Comparison of ENCODE assay signal across 22 cellular contexts in genomic region chr12:15446798-15447197, GRCh38.
DNase-seq lines count a peak whose midpoint lies in the region; ATAC-seq, FAIRE-seq and TF ChIP-seq lines count a peak whose summit lies in the region.
"Had no signal": no experiment of that assay in that cellular context is flagged by ENCODE, and none has a peak within 500 bp of the region (broad histone marks: within the 10 kb centered on the region; RNA-seq: fewer than 3 reads in every experiment).

No MANE protein-coding gene starts in this region.

- no peaks in the 10 kb centered on the region for H3K9me3 Mint-ChIP-seq in activated naive CD4-positive, alpha-beta T cell treated with anti-CD3 and anti-CD28 coated beads, Interleukin-2, amount 10 ng/mL, durations not matched to agents 7 days and 5 days
- H3K9me3 Mint-ChIP-seq: type B pancreatic cell had no signal

- no peak overlapping the region for H2BK12ac ChIP-seq in mesenchymal stem cell (ENCODE audit: low read length in 2 of 2)

- DNase-seq in ACHN (peak; percentile 36), HT1080 (ENCODE audit: low read depth) (peak; percentile 89), astrocyte of the cerebellum (ENCODE audit: low read depth) (peak; percentile 12), keratinocyte (ENCODE audit: low read depth, low spot score) (peak; percentile 85), D341Med (ENCODE audit: low spot score) (no peak), mesenchymal stem cell (no peak)
- DNase-seq in activated naive CD4-positive, alpha-beta T cell treated with anti-CD3 and anti-CD28 coated beads, Interleukin-2, amount 10 ng/mL, durations not matched to agents 7 days and 5 days, result no peak
- DNase-seq: activated gamma-delta T cell treated with Interleukin-2 at 50 U/mL for 16 hours; cortex of kidney; EL; foreskin melanocyte; left lung; mucosa of descending colon; NCI-H1048; NCI-H2029 treated with DMSO at 0.1 percent for 48 hours; stimulated activated naive CD4-positive, alpha-beta T cell; T-helper 9 cell had no signal

- WGBS in mesenchymal stem cell, result 16% methylated on average over 2 of the region's 3 CpGs

- dilution Hi-C loops in keratinocyte (cut with MboI; ENCODE audit: extremely low pct_ligation_motif_present, low sequenced_read_pairs), result no loop called here

- H3K27ac Mint-ChIP-seq in activated naive CD4-positive, alpha-beta T cell treated with anti-CD3 and anti-CD28 coated beads, Interleukin-2, amount 10 ng/mL, durations not matched to agents 7 days and 5 days, result no peak overlapping the region
- H3K27ac Mint-ChIP-seq: IgD-negative memory B cell, type B pancreatic cell had no signal

- no peak overlapping the region for H3K18ac ChIP-seq in mesenchymal stem cell (ENCODE audit: low read depth in 1 of 2, low read length in 2 of 2)

- no peak overlapping the region for H2AFZ ChIP-seq in keratinocyte (ENCODE audit: control insufficient read depth, low read length)
- no peak overlapping the region for H2AFZ ChIP-seq in mesenchymal stem cell (ENCODE audit: low read depth, low read length)

- CTCF ChIA-PET in activated naive CD4-positive, alpha-beta T cell treated with anti-CD3 and anti-CD28 coated beads, Interleukin-2, amount 10 ng/mL, durations not matched to agents 7 days and 5 days (lab: Charles Lee), result no interaction called here

- H4K8ac ChIP-seq in mesenchymal stem cell (ENCODE audit: low read length), result no peak overlapping the region

- H3K23ac ChIP-seq in mesenchymal stem cell (ENCODE audit: low read length in 2 of 2), result no peak overlapping the region

- H3K79me1 ChIP-seq in mesenchymal stem cell (replicated peaks; ENCODE audit: low read length, poor library complexity, severe bottlenecking), result no peaks in the 10 kb centered on the region

- H3K9ac ChIP-seq in keratinocyte (ENCODE audit: control insufficient read depth, extremely low read depth, insufficient read depth, low read length) (no peak overlapping the region), mesenchymal stem cell (ENCODE audit: low read length) (no peak overlapping the region)

- peak; percentile 100 for FAIRE-seq in keratinocyte (lab: Jason Lieb, UNC)
- FAIRE-seq: H1 had no signal

- H2BK120ac ChIP-seq in mesenchymal stem cell (ENCODE audit: low read depth, low read length), result no peak overlapping the region

- H3K9me1 ChIP-seq in keratinocyte (ENCODE audit: control insufficient read depth, extremely low read depth, insufficient read depth, low read length), result no peaks in the 10 kb centered on the region

- H3K27ac ChIP-seq in keratinocyte (ENCODE audit: control insufficient read depth, insufficient read depth, low read length) (peak overlapping the region; percentile 43), mesenchymal stem cell (ENCODE audit: low read length, poor library complexity, severe bottlenecking) (no peak overlapping the region)
- H3K27ac ChIP-seq: left lung had no signal

- peaks cover 4% of the 10 kb centered on the region for H3K27me3 Mint-ChIP-seq in activated naive CD4-positive, alpha-beta T cell treated with anti-CD3 and anti-CD28 coated beads, Interleukin-2, amount 10 ng/mL, durations not matched to agents 7 days and 5 days
- H3K27me3 Mint-ChIP-seq: type B pancreatic cell had no signal

- no peak overlapping the region for H2BK15ac ChIP-seq in mesenchymal stem cell (ENCODE audit: low read depth, poor library complexity, severe bottlenecking)

- H3K36me3 ChIP-seq in keratinocyte (ENCODE audit: control insufficient read depth in 2 of 2, extremely low read depth in 1 of 2, insufficient read depth in 2 of 2, low read length in 2 of 2), result no peaks in the 10 kb centered on the region
- H3K36me3 ChIP-seq in mesenchymal stem cell (ENCODE audit: control insufficient read depth in 1 of 2, insufficient read depth in 2 of 2, low read depth in 1 of 2, low read length in 2 of 2), result no peaks in the 10 kb centered on the region
- H3K36me3 ChIP-seq: left lung had no signal

- no peaks in the 10 kb centered on the region for H4K20me1 ChIP-seq in keratinocyte (ENCODE audit: control insufficient read depth, extremely low read depth, insufficient read depth, low read length)

- peak overlapping the region; percentile 62 for H3K4me2 ChIP-seq in keratinocyte (ENCODE audit: control insufficient read depth, extremely low read depth, insufficient read depth, low read depth, low read length)
- H3K4me2 ChIP-seq in mesenchymal stem cell (ENCODE audit: low read length, poor library complexity, severe bottlenecking), result no peak overlapping the region

- peaks cover 2% of the 10 kb centered on the region for H3K4me1 Mint-ChIP-seq in activated naive CD4-positive, alpha-beta T cell treated with anti-CD3 and anti-CD28 coated beads, Interleukin-2, amount 10 ng/mL, durations not matched to agents 7 days and 5 days
- H3K4me1 Mint-ChIP-seq: IgD-negative memory B cell had no signal

- H2BK5ac ChIP-seq in mesenchymal stem cell (ENCODE audit: low read depth, low read length, poor library complexity, severe bottlenecking), result no peak overlapping the region

- in situ Hi-C loops in ACHN (cut with HindIII; ENCODE audit: low pct_ligation_motif_present, low pct_unique_long_range_greater_than_20kb, low sequenced_read_pairs), result no loop called here
- in situ Hi-C loops in astrocyte of the cerebellum (cut with HindIII; ENCODE audit: low sequenced_read_pairs), result no loop called here

- no peak overlapping the region for H3K4me3 ChIP-seq in astrocyte of the cerebellum (ENCODE audit: low read depth, low read length)
- H3K4me3 ChIP-seq in keratinocyte (ENCODE audit: control insufficient read depth in 2 of 3, extremely low read depth in 1 of 3, insufficient read depth in 2 of 3, low read depth in 1 of 3, low read length in 3 of 3), result no peak overlapping the region
- H3K4me3 ChIP-seq in mesenchymal stem cell (ENCODE audit: insufficient read depth in 1 of 2, low read depth in 1 of 2, low read length in 2 of 2), result no peak overlapping the region
- H3K4me3 ChIP-seq: left lung, mucosa of descending colon had no signal

- H4K91ac ChIP-seq in mesenchymal stem cell (ENCODE audit: low read length), result no peak overlapping the region

- no peaks in the 10 kb centered on the region for H3K79me2 ChIP-seq in keratinocyte (ENCODE audit: control insufficient read depth, insufficient read depth, low read length)

- TF ChIP-seq CTCF in astrocyte of the cerebellum (IDR thresholded peaks at IDR 0.05; ENCODE audit: low read depth, low read length, missing control alignments) (no peak), keratinocyte (optimal IDR thresholded peaks at IDR 0.05 in 1 of 3, IDR thresholded peaks at IDR 0.05 in 1 of 3, conservative IDR thresholded peaks at IDR 0.05 in 1 of 3; ENCODE audit: extremely low read depth in 1 of 3, insufficient read depth in 2 of 3, low read length in 3 of 3) (peak in 1 of 3 experiments; percentile 8)

- peaks cover 24% of the 10 kb centered on the region for H3K4me1 ChIP-seq in keratinocyte (ENCODE audit: control insufficient read depth, extremely low read depth, insufficient read depth, low read length)
- H3K4me1 ChIP-seq in mesenchymal stem cell (ENCODE audit: control insufficient read depth, insufficient read depth, low read depth, low read length), result no peaks in the 10 kb centered on the region
- H3K4me1 ChIP-seq: left lung had no signal

- no peak overlapping the region for H2AK5ac ChIP-seq in mesenchymal stem cell (ENCODE audit: low read length, severe bottlenecking)

- H3K14ac ChIP-seq in mesenchymal stem cell (ENCODE audit: low read length in 2 of 2), result no peak overlapping the region

- no peak for ATAC-seq in HG03025 (IDR thresholded peaks at IDR 0.05; ENCODE audit: low FRiP score, unreplicated experiment)
- ATAC-seq: activated CD4-positive, CD25-positive, alpha-beta regulatory T cell treated with anti-CD3 and anti-CD28 coated beads, Interleukin-2, amount 50 U/mL, for 24 hours; left lung; mucosa of descending colon had no signal

- H3K4ac ChIP-seq in mesenchymal stem cell (ENCODE audit: low read depth in 1 of 2, low read length in 2 of 2), result no peak overlapping the region

- no peaks in the 10 kb centered on the region for H3K27me3 ChIP-seq in keratinocyte (ENCODE audit: control insufficient read depth, extremely low read depth, insufficient read depth, low read length)
- no peaks in the 10 kb centered on the region for H3K27me3 ChIP-seq in mesenchymal stem cell (ENCODE audit: control insufficient read depth in 1 of 2, insufficient read depth in 1 of 2, low read length in 2 of 2)
- H3K27me3 ChIP-seq: left lung had no signal

- no peaks in the 10 kb centered on the region for H3K36me3 Mint-ChIP-seq in activated naive CD4-positive, alpha-beta T cell treated with anti-CD3 and anti-CD28 coated beads, Interleukin-2, amount 10 ng/mL, durations not matched to agents 7 days and 5 days
- H3K36me3 Mint-ChIP-seq: IgD-negative memory B cell, type B pancreatic cell had no signal

- no peak overlapping the region for H3K4me3 Mint-ChIP-seq in activated naive CD4-positive, alpha-beta T cell treated with anti-CD3 and anti-CD28 coated beads, Interleukin-2, amount 10 ng/mL, durations not matched to agents 7 days and 5 days
- H3K4me3 Mint-ChIP-seq: IgD-negative memory B cell, type B pancreatic cell had no signal

- no peaks in the 10 kb centered on the region for H3K9me3 ChIP-seq in keratinocyte (ENCODE audit: control insufficient read depth, low read depth, low read length)
- H3K9me3 ChIP-seq in mesenchymal stem cell (ENCODE audit: control insufficient read depth, low read length), result no peaks in the 10 kb centered on the region
- H3K9me3 ChIP-seq: mucosa of descending colon had no signal

Comparison
In these comparisons a context has a peak if more than half of its experiments do, and no peak if none do; other contexts are left out.
1. DNase-seq: peak in ACHN (single experiment), HT1080 (single experiment), astrocyte of the cerebellum (single experiment) and keratinocyte (single experiment); none in D341Med (single experiment), activated naive CD4-positive, alpha-beta T cell treated with anti-CD3 and anti-CD28 coated beads, Interleukin-2, amount 10 ng/mL, durations not matched to agents 7 days and 5 days (single experiment) and mesenchymal stem cell (single experiment).